In the genomic region with DNA sequence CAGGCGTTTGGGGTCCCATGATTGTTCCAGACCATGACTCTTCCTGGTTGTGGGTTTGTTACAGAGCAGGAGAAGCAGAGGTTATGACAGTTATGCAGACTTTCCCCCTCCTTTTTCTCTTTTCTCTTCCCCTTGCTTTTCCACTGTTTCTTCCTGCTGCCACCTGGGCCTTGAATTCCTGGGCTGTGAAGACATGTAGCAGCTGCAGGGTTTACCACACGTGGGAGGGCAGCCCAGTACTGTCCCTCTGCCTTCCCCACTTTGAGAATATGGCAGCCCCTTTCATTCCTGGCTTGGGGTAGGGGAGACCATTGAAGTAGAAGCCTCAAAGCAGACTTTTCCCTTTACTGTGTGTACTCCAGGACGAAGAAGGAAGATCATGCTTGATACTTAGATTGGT, we compare ENCODE assay signal across 17 cellular contexts. TPM values are rescaled to one million over a fixed set of nuclear protein-coding genes. Genes with fewer than 3 reads are reported as not detected.
DNase-seq lines count a peak whose midpoint lies in the region; ATAC-seq and TF ChIP-seq lines count a peak whose summit lies in the region.
"Had no signal": no experiment of that assay in that cellular context is flagged by ENCODE, and none has a peak within 500 bp of the region (broad histone marks: within the 10 kb centered on the region; RNA-seq: fewer than 3 reads in every experiment).

No MANE protein-coding gene starts in this region.

- ATAC-seq in natural killer cell treated with Interleukin-12 subunit alpha and Interleukin-12 subunit beta and Interleukin-15 and Interleukin-18, amount 100 ng/mL, for 72 hours: no peak
- ATAC-seq in natural killer cell (no peak), PC-3 (no peak), GM19463 (IDR thresholded peaks at IDR 0.05; ENCODE audit: unreplicated experiment) (no peak), HG02852 (IDR thresholded peaks at IDR 0.05; ENCODE audit: unreplicated experiment) (no peak)

- POLR2A ChIA-PET in PC-3 (lab: Charles Lee; ENCODE audit: unreplicated experiment): no interaction called here

- no peaks in the 10 kb centered on the region for H3F3A ChIP-seq in PC-3 (ENCODE audit: low read length, unreplicated experiment)

- H2AFZ ChIP-seq in PC-3 (ENCODE audit: low read length): no peak overlapping the region
- H2AFZ ChIP-seq: PC-9 had no signal

- H3K36me3 ChIP-seq in PC-3 (ENCODE audit: low read depth, low read length): peaks cover 40% of the 10 kb centered on the region

- no peak overlapping the region for H3K4me3 ChIP-seq in PC-3 (ENCODE audit: low read length)
- H3K4me3 ChIP-seq: BLaER1 treated with 17β-estradiol and CSF1 and Interleukin-3, amounts not matched to agents 10 nM and 100 nM; PC-9 had no signal

- H3K9me3 ChIP-seq in PC-3 (ENCODE audit: low read length): no peaks in the 10 kb centered on the region
- H3K9me3 ChIP-seq: BLaER1 treated with 17β-estradiol and CSF1 and Interleukin-3, amounts not matched to agents 10 nM and 100 nM had no signal

- H3K36me3 Mint-ChIP-seq in natural killer cell treated with Interleukin-12 subunit alpha and Interleukin-12 subunit beta and Interleukin-15 and Interleukin-18, amount 100 ng/mL, for 72 hours: peaks cover 14% of the 10 kb centered on the region
- H3K36me3 Mint-ChIP-seq in natural killer cell: peaks cover 12% of the 10 kb centered on the region

- H3K27me3 Mint-ChIP-seq in natural killer cell treated with Interleukin-12 subunit alpha and Interleukin-12 subunit beta and Interleukin-15 and Interleukin-18, amount 100 ng/mL, for 72 hours: no peaks in the 10 kb centered on the region
- H3K27me3 Mint-ChIP-seq in natural killer cell (ENCODE audit: low read depth in 2 of 2): no peaks in the 10 kb centered on the region

- no peaks in the 10 kb centered on the region for H3K9me2 ChIP-seq in PC-3 (replicated peaks; ENCODE audit: low read length)

- DNase-seq in natural killer cell treated with Interleukin-12 subunit alpha and Interleukin-12 subunit beta and Interleukin-15 and Interleukin-18, amount 100 ng/mL, for 72 hours (ENCODE audit: low spot score): peak; percentile 44
- DNase-seq in natural killer cell: no peak
- no peak for DNase-seq in PC-3
- DNase-seq in myocyte (ENCODE audit: low read depth): peak; percentile 59
- no peak for DNase-seq in SK-N-DZ (ENCODE audit: low spot score)
- DNase-seq: DMS79, NCI-H1417 treated with DMSO at 0.1 percent for 48 hours, NCI-H1930, NCI-H345, NCI-H524 treated with DMSO at 0.1 percent for 48 hours, PC-9, SIG-M5 had no signal

- no peak overlapping the region for H3K27ac ChIP-seq in PC-3 (ENCODE audit: low read length)
- H3K27ac ChIP-seq: BLaER1 treated with 17β-estradiol and CSF1 and Interleukin-3, amounts not matched to agents 10 nM and 100 nM; KMS-11; PC-9; RWPE1 had no signal

- intact Hi-C loops in natural killer cell (cut with micrococcal nuclease): no loop called here
- intact Hi-C loops in PC-3 (cut with micrococcal nuclease): no loop called here

- H3K27me3 ChIP-seq in PC-3 (ENCODE audit: low read length): no peaks in the 10 kb centered on the region
- H3K27me3 ChIP-seq: BLaER1 treated with 17β-estradiol and CSF1 and Interleukin-3, amounts not matched to agents 10 nM and 100 nM had no signal

- H3K27ac Mint-ChIP-seq in natural killer cell treated with Interleukin-12 subunit alpha and Interleukin-12 subunit beta and Interleukin-15 and Interleukin-18, amount 100 ng/mL, for 72 hours: peak overlapping the region in 1 of 2 donors; percentile 31
- no peak overlapping the region for H3K27ac Mint-ChIP-seq in natural killer cell

- H3K4me2 ChIP-seq in PC-3 (ENCODE audit: low read length): no peak overlapping the region
- H3K4me2 ChIP-seq: BLaER1 treated with 17β-estradiol and CSF1 and Interleukin-3, amounts not matched to agents 10 nM and 100 nM; KMS-11; PC-9 had no signal

- TSS peak; percentile 2 for BruUV-seq in PC-3 (replicated peaks; lab: Mats Ljungman, UMichigan)

- H3K4me1 ChIP-seq in PC-3 (ENCODE audit: insufficient read depth, low read length): peaks cover 18% of the 10 kb centered on the region
- H3K4me1 ChIP-seq: BLaER1 treated with 17β-estradiol and CSF1 and Interleukin-3, amounts not matched to agents 10 nM and 100 nM had no signal

- no peaks in the 10 kb centered on the region for H3K9me3 Mint-ChIP-seq in natural killer cell treated with Interleukin-12 subunit alpha and Interleukin-12 subunit beta and Interleukin-15 and Interleukin-18, amount 100 ng/mL, for 72 hours
- no peaks in the 10 kb centered on the region for H3K9me3 Mint-ChIP-seq in natural killer cell

- no peak overlapping the region for H3K4me3 Mint-ChIP-seq in natural killer cell treated with Interleukin-12 subunit alpha and Interleukin-12 subunit beta and Interleukin-15 and Interleukin-18, amount 100 ng/mL, for 72 hours
- H3K4me3 Mint-ChIP-seq in natural killer cell: no peak overlapping the region

- H3K9ac ChIP-seq in PC-3 (ENCODE audit: low read length): no peak overlapping the region
- H3K9ac ChIP-seq: BLaER1 treated with 17β-estradiol and CSF1 and Interleukin-3, amounts not matched to agents 10 nM and 100 nM; KMS-11 had no signal

- CTCF ChIA-PET in PC-3 (lab: Charles Lee): no interaction called here

- peaks cover 22 to 23% of the 10 kb centered on the region in 2 donors for H3K4me1 Mint-ChIP-seq in natural killer cell treated with Interleukin-12 subunit alpha and Interleukin-12 subunit beta and Interleukin-15 and Interleukin-18, amount 100 ng/mL, for 72 hours (ENCODE audit: low read depth in 2 of 2)
- peaks cover 17 to 27% of the 10 kb centered on the region in 2 donors for H3K4me1 Mint-ChIP-seq in natural killer cell

- no peaks in the 10 kb centered on the region for H4K20me1 ChIP-seq in PC-3 (ENCODE audit: low read length)

- H3K79me2 ChIP-seq in PC-3 (ENCODE audit: low read length): no peaks in the 10 kb centered on the region

- TF ChIP-seq CTCF in natural killer cell (IDR thresholded peaks at IDR 0.05) (no peak), PC-3 (conservative IDR thresholded peaks at IDR 0.05; ENCODE audit: low read depth, low read length) (no peak)

RNA-seq across cellular contexts. Expression of gene TACO1, which starts 7.9 kb away (rescaled TPM):
- total RNA-seq in natural killer cell treated with Interleukin-12 subunit alpha and Interleukin-12 subunit beta and Interleukin-15 and Interleukin-18, amount 100 ng/mL, for 72 hours: 10 to 100 TPM; 21.0 to 26.7 TPM
- total RNA-seq in natural killer cell (10 to 100 TPM in 1 of 3 donors, 1 to 10 TPM in 2; 7.1 to 10.9 (median 9.2) TPM), PC-3 (2014; rRNA removed) (47.9 and 70.0 TPM in 2 replicates), myocyte (17.2 and 21.7 TPM in 2 replicates)
- polyA plus RNA-seq in myocyte (2012): 25.1 TPM
- 21.5 and 26.4 TPM in 2 replicates for polyA plus RNA-seq in SK-N-DZ (2014; cell fraction: cytosol; rRNA removed)
- 13.9 and 21.1 TPM in 2 replicates for polyA plus RNA-seq in SK-N-DZ (2014; cell fraction: nucleus; rRNA removed)

RNA-seq across cellular contexts. Expression of gene MAP3K3, which starts 29.4 kb away (rescaled TPM):
- total RNA-seq in natural killer cell treated with Interleukin-12 subunit alpha and Interleukin-12 subunit beta and Interleukin-15 and Interleukin-18, amount 100 ng/mL, for 72 hours: 10 to 100 TPM; 38.2 to 52.0 TPM
- total RNA-seq in natural killer cell: 10 to 100 TPM; 82.0 to 89.2 (median 88.5) TPM
- total RNA-seq in PC-3 (2014; rRNA removed): 27.1 and 36.1 TPM in 2 replicates
- total RNA-seq in myocyte: 14.5 and 16.4 TPM in 2 replicates
- 22.0 TPM for polyA plus RNA-seq in myocyte (2012)
- 26.6 and 28.1 TPM in 2 replicates for polyA plus RNA-seq in SK-N-DZ (2014; cell fraction: cytosol; rRNA removed)
- 41.0 and 61.6 TPM in 2 replicates for polyA plus RNA-seq in SK-N-DZ (2014; cell fraction: nucleus; rRNA removed)

RNA-seq across cellular contexts. Expression of gene DCAF7, which starts 42.5 kb away (rescaled TPM):
- 100 to 1,000 TPM; 100 to 107 TPM for total RNA-seq in natural killer cell treated with Interleukin-12 subunit alpha and Interleukin-12 subunit beta and Interleukin-15 and Interleukin-18, amount 100 ng/mL, for 72 hours
- total RNA-seq in natural killer cell (10 to 100 TPM; 55.5 to 83.5 (median 72.2) TPM), PC-3 (2014; rRNA removed) (46.5 and 55.5 TPM in 2 replicates), myocyte (23.8 and 25.7 TPM in 2 replicates)
- 31.6 TPM for polyA plus RNA-seq in myocyte (2012)
- 87.3 and 103 TPM in 2 replicates for polyA plus RNA-seq in SK-N-DZ (2014; cell fraction: cytosol; rRNA removed)
- polyA plus RNA-seq in SK-N-DZ (2014; cell fraction: nucleus; rRNA removed): 30.7 and 32.7 TPM in 2 replicates

Comparison
In these comparisons a context has a peak if more than half of its experiments do, and no peak if none do; other contexts are left out.
1. DNase-seq: peak in natural killer cell treated with Interleukin-12 subunit alpha and Interleukin-12 subunit beta and Interleukin-15 and Interleukin-18, amount 100 ng/mL, for 72 hours (single experiment) and myocyte (single experiment); none in natural killer cell (single experiment), PC-3 (single experiment) and SK-N-DZ (single experiment).